ENCODE assay signal across 9 cellular contexts in the genomic region with DNA sequence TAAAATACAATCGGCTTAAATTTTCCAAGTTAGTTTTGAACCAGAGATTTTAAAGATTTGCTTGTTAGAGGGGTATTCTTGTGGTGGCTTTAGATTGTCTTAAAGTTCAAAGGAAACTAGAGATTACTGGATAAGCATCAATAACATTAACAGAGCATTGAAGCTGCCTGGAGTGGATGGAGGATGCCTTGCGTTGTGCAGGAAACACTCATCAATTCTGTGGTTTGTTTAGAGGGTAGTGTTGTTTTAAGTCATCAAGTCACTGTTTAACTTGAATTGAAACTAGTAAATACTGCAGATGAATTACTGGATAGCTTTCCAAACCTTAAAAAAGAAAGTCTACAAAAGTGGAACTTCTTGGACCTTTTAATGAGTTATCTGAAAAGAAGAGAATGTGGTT.
DNase-seq lines count a peak whose midpoint lies in the region; ATAC-seq lines count a peak whose summit lies in the region.
"Had no signal": no experiment of that assay in that cellular context is flagged by ENCODE, and none has a peak within 500 bp of the region (broad histone marks: within the 10 kb centered on the region; RNA-seq: fewer than 3 reads in every experiment).

No MANE protein-coding gene starts in this region.

- no peaks in the 10 kb centered on the region for H3K9me3 Mint-ChIP-seq in activated CD4-positive, alpha-beta T cell treated with anti-CD3 and anti-CD28 coated beads, Interleukin-2, amount 10 ng/mL, durations not matched to agents 7 days and 5 days
- no peaks in the 10 kb centered on the region for H3K9me3 Mint-ChIP-seq in stimulated activated effector memory CD8-positive, alpha-beta T cell treated with anti-CD3 and anti-CD28 coated beads, Interleukin-12 subunit alpha, Interleukin-12 subunit beta, amount 100 ng/mL, for 72 hours

- peaks cover 87% of the 10 kb centered on the region for H3K4me1 Mint-ChIP-seq in activated CD4-positive, alpha-beta T cell treated with anti-CD3 and anti-CD28 coated beads, Interleukin-2, amount 10 ng/mL, durations not matched to agents 7 days and 5 days
- H3K4me1 Mint-ChIP-seq in stimulated activated effector memory CD8-positive, alpha-beta T cell treated with anti-CD3 and anti-CD28 coated beads, Interleukin-12 subunit alpha, Interleukin-12 subunit beta, amount 100 ng/mL, for 72 hours, result peaks cover 94% of the 10 kb centered on the region

- ATAC-seq in HG02798 (IDR thresholded peaks at IDR 0.05; ENCODE audit: poor library complexity, unreplicated experiment), result peak; percentile 67
- ATAC-seq in stimulated activated effector memory CD8-positive, alpha-beta T cell treated with anti-CD3 and anti-CD28 coated beads, Interleukin-12 subunit alpha, Interleukin-12 subunit beta, amount 100 ng/mL, for 72 hours, result peak; percentile 69

- no peaks in the 10 kb centered on the region for H3K27me3 Mint-ChIP-seq in activated CD4-positive, alpha-beta T cell treated with anti-CD3 and anti-CD28 coated beads, Interleukin-2, amount 10 ng/mL, durations not matched to agents 7 days and 5 days

- H3K36me3 Mint-ChIP-seq in activated CD4-positive, alpha-beta T cell treated with anti-CD3 and anti-CD28 coated beads, Interleukin-2, amount 10 ng/mL, durations not matched to agents 7 days and 5 days (ENCODE audit: low read depth), result peaks cover 68% of the 10 kb centered on the region
- H3K36me3 Mint-ChIP-seq in stimulated activated effector memory CD8-positive, alpha-beta T cell treated with anti-CD3 and anti-CD28 coated beads, Interleukin-12 subunit alpha, Interleukin-12 subunit beta, amount 100 ng/mL, for 72 hours, result no peaks in the 10 kb centered on the region

- POLR2A ChIA-PET in activated CD4-positive, alpha-beta T cell treated with anti-CD3 and anti-CD28 coated beads, Interleukin-2, amount 10 ng/mL, durations not matched to agents 7 days and 5 days (lab: Charles Lee), result interaction anchor here (0.6 to 1.1 kb wide), 2 partner anchors 33 to 319 kb away, joined by 3 read pairs; no protein-coding TSS in a partner anchor

- peak overlapping the region; percentile 78 for H3K27ac Mint-ChIP-seq in activated CD4-positive, alpha-beta T cell treated with anti-CD3 and anti-CD28 coated beads, Interleukin-2, amount 10 ng/mL, durations not matched to agents 7 days and 5 days
- peak overlapping the region; percentile 97 for H3K27ac Mint-ChIP-seq in stimulated activated effector memory CD8-positive, alpha-beta T cell treated with anti-CD3 and anti-CD28 coated beads, Interleukin-12 subunit alpha, Interleukin-12 subunit beta, amount 100 ng/mL, for 72 hours

- peak; percentile 58 for DNase-seq in activated CD4-positive, alpha-beta T cell treated with anti-CD3 and anti-CD28 coated beads, Interleukin-2, amount 10 ng/mL, durations not matched to agents 7 days and 5 days
- DNase-seq in activated CD4-positive, alpha-beta T cell treated with anti-CD3 and anti-CD28 coated beads, Interleukin-2, amount 50 U/mL, for 48 hours, result no peak
- DNase-seq in T follicular helper cell (ENCODE audit: low read depth) (peak; percentile 31), NCI-H446 treated with DMSO at 0.1 percent for 48 hours (lab: John Stamatoyannopoulos, UW) (no peak), ecto neural progenitor cell (ENCODE audit: low spot score) (no peak), NCI-H1105 (lab: John Stamatoyannopoulos, UW) (no peak)
- no peak for DNase-seq in stimulated activated effector memory CD8-positive, alpha-beta T cell treated with anti-CD3 and anti-CD28 coated beads, Interleukin-12 subunit alpha, Interleukin-12 subunit beta, amount 100 ng/mL, for 72 hours (ENCODE audit: low spot score in 2 of 2)
- DNase-seq: NCI-H69 had no signal

- H3K4me3 Mint-ChIP-seq in activated CD4-positive, alpha-beta T cell treated with anti-CD3 and anti-CD28 coated beads, Interleukin-2, amount 10 ng/mL, durations not matched to agents 7 days and 5 days, result peak overlapping the region; percentile 33
- peak overlapping the region; percentile 69 for H3K4me3 Mint-ChIP-seq in stimulated activated effector memory CD8-positive, alpha-beta T cell treated with anti-CD3 and anti-CD28 coated beads, Interleukin-12 subunit alpha, Interleukin-12 subunit beta, amount 100 ng/mL, for 72 hours

- CTCF ChIA-PET in activated CD4-positive, alpha-beta T cell treated with anti-CD3 and anti-CD28 coated beads, Interleukin-2, amount 10 ng/mL, durations not matched to agents 7 days and 5 days (lab: Charles Lee), result interaction anchor here (0.7 to 2.2 kb wide), 5 partner anchors 19 to 87 kb away, joined by 3 to 6 read pairs (median 3); no protein-coding TSS in a partner anchor

Comparison
In these comparisons a context has a peak if more than half of its experiments do, and no peak if none do; other contexts are left out.
1. DNase-seq: peak in activated CD4-positive, alpha-beta T cell treated with anti-CD3 and anti-CD28 coated beads, Interleukin-2, amount 10 ng/mL, durations not matched to agents 7 days and 5 days (single experiment) and T follicular helper cell (single experiment); none in activated CD4-positive, alpha-beta T cell treated with anti-CD3 and anti-CD28 coated beads, Interleukin-2, amount 50 U/mL, for 48 hours (0 of 2), stimulated activated effector memory CD8-positive, alpha-beta T cell treated with anti-CD3 and anti-CD28 coated beads, Interleukin-12 subunit alpha, Interleukin-12 subunit beta, amount 100 ng/mL, for 72 hours (0 of 2), NCI-H446 treated with DMSO at 0.1 percent for 48 hours (single experiment), ecto neural progenitor cell (single experiment) and NCI-H1105 (single experiment).